ENCODE assay signal across 9 cellular contexts in genomic region chr6:106125925-106126435, GRCh38. TPM values are rescaled to one million over a fixed set of nuclear protein-coding genes. Genes with fewer than 3 reads are reported as not detected.
DNase-seq lines count a peak whose midpoint lies in the region; ATAC-seq lines count a peak whose summit lies in the region.
"Had no signal": no experiment of that assay in that cellular context is flagged by ENCODE, and none has a peak within 500 bp of the region (broad histone marks: within the 10 kb centered on the region; RNA-seq: fewer than 3 reads in every experiment).

No MANE protein-coding gene starts in this region.

- no peaks in the 10 kb centered on the region for H3K9me3 ChIP-seq in CD4-positive, CD25-positive, alpha-beta regulatory T cell (ENCODE audit: control insufficient read depth in 2 of 2, low read length in 2 of 2)

- peaks cover 5% of the 10 kb centered on the region for H3K4me1 ChIP-seq in CD4-positive, CD25-positive, alpha-beta regulatory T cell (ENCODE audit: control insufficient read depth, insufficient read depth, low read length, poor library complexity, severe bottlenecking)

- H3K36me3 ChIP-seq in CD4-positive, CD25-positive, alpha-beta regulatory T cell (ENCODE audit: control insufficient read depth, insufficient read depth, low read length), result no peaks in the 10 kb centered on the region
- H3K36me3 ChIP-seq: cardiac muscle cell had no signal

- peak; percentile 47 to 55 for ATAC-seq in CD4-positive, CD25-positive, alpha-beta regulatory T cell (ENCODE audit: low read depth in 2 of 2)
- ATAC-seq in GM19395 (IDR thresholded peaks at IDR 0.05; ENCODE audit: unreplicated experiment) (peak; percentile 64), HG03565 (IDR thresholded peaks at IDR 0.05; ENCODE audit: unreplicated experiment) (peak; percentile 38), left cardiac atrium (no peak), sciatic nerve (no peak)

- no peaks in the 10 kb centered on the region for H3K27me3 ChIP-seq in CD4-positive, CD25-positive, alpha-beta regulatory T cell (ENCODE audit: control insufficient read depth, insufficient read depth, low read length)
- H3K27me3 ChIP-seq: cardiac muscle cell had no signal

- peak in 1 of 3 donors; percentile 54 for DNase-seq in CD4-positive, CD25-positive, alpha-beta regulatory T cell
- peak; percentile 48 for DNase-seq in activated T-helper 9 cell treated with anti-CD3 and anti-CD28 coated beads, Interleukin-2, amount 50 U/mL, for 16 hours (ENCODE audit: low read depth)
- DNase-seq in AG08395 (ENCODE audit: low spot score) (no peak), NCI-H1694 treated with DMSO at 0.1 percent for 48 hours (lab: John Stamatoyannopoulos, UW) (no peak), left cardiac atrium (no peak), sciatic nerve (ENCODE audit: low spot score) (no peak)

- peak overlapping the region; percentile 66 for H3K4me3 ChIP-seq in CD4-positive, CD25-positive, alpha-beta regulatory T cell (ENCODE audit: low read depth, low read length)
- H3K4me3 ChIP-seq: cardiac muscle cell had no signal

- H3K36me3 Mint-ChIP-seq in CD4-positive, CD25-positive, alpha-beta regulatory T cell, result no peaks in the 10 kb centered on the region

- H3K4me1 Mint-ChIP-seq in CD4-positive, CD25-positive, alpha-beta regulatory T cell, result peaks cover 0 to 33% (median 11%) of the 10 kb centered on the region in 4 donors

- H3K27ac Mint-ChIP-seq in CD4-positive, CD25-positive, alpha-beta regulatory T cell, result peak overlapping the region; percentile 64 to 80 (median 77)

- no peak overlapping the region for H3K27ac ChIP-seq in CD4-positive, CD25-positive, alpha-beta regulatory T cell (ENCODE audit: insufficient read depth, low read length, poor library complexity, severe bottlenecking)
- H3K27ac ChIP-seq: cardiac muscle cell had no signal

- no peaks in the 10 kb centered on the region for H3K9me3 Mint-ChIP-seq in CD4-positive, CD25-positive, alpha-beta regulatory T cell

- H3K27me3 Mint-ChIP-seq in CD4-positive, CD25-positive, alpha-beta regulatory T cell, result no peaks in the 10 kb centered on the region

- intact Hi-C loops in left cardiac atrium (cut with DNase I) (no loop called here), sciatic nerve (cut with DNase I) (no loop called here)

- peak overlapping the region in 3 of 4 donors; percentile 47 to 83 (median 59) for H3K4me3 Mint-ChIP-seq in CD4-positive, CD25-positive, alpha-beta regulatory T cell

RNA-seq across cellular contexts. Expression of gene PRDM1, which starts 39.8 kb away (rescaled TPM):
- 327 TPM for total RNA-seq in CD4-positive, CD25-positive, alpha-beta regulatory T cell
- polyA plus RNA-seq in CD4-positive, CD25-positive, alpha-beta regulatory T cell, result 10 to 100 TPM; 48.6 to 71.6 (median 64.7) TPM
- 1 to 10 TPM; 1.1 to 2.3 TPM for total RNA-seq in left cardiac atrium
- total RNA-seq in sciatic nerve, result 15.9 TPM

Comparison
In these comparisons a context has a peak if more than half of its experiments do, and no peak if none do; other contexts are left out.
1. ATAC-seq: peak in CD4-positive, CD25-positive, alpha-beta regulatory T cell (2 of 2), GM19395 (single experiment) and HG03565 (single experiment); none in left cardiac atrium (0 of 2) and sciatic nerve (single experiment).
2. RNA of gene PRDM1, which starts 39.8 kb away (total RNA-seq): 327 TPM in CD4-positive, CD25-positive, alpha-beta regulatory T cell (single experiment); 15.9 TPM in sciatic nerve (single experiment) and 1.1 to 2.3 TPM in left cardiac atrium; every median in the first group is over 10 times any median in the second.